Comparison of ENCODE assay signal across 1 cellular context in the genomic region with DNA sequence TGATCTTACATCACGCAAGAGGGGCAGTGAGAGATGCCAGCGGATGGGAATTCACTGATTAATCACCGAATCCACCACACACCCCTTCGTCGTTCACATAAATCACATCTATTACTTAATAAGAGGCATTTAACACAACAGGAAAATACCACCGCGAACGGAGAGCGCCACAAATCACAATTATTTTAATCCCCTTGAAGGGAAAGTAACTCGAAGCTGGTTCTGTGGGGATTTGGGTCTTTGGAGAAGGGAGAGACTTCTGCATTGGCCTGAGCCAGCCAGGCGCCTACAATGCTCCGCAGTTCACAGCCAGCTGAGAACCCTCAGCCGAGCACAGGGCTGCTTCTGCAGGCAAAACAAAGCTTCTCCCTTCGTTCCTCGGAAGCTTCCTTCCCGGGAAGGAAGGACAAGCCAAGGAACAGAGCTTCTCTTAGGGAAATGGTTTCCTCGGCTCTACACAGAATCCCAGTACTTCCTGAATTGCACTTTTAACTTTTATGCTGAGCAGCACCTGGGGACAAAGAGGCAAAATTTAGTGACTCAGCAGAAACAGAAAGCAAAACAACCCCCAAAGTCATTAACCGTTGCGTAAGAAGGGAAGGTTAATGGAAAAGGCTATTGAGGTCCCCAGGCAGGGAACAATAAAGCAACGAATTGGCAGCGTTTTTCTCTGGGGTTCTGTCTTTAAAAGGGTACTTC.
TF ChIP-seq lines count a peak whose summit lies in the region.

A gene (minus strand): TSS at position 1 of the 699 bp plus-strand sequence. CDS start 287 bp downstream, outside the sequence.

TF ChIP-seq in HEK293, 187 proteins besides CTCF, POLR2A, EP300 and RAD21 (continued from another document):
- TF ChIP-seq, protein P1, sequence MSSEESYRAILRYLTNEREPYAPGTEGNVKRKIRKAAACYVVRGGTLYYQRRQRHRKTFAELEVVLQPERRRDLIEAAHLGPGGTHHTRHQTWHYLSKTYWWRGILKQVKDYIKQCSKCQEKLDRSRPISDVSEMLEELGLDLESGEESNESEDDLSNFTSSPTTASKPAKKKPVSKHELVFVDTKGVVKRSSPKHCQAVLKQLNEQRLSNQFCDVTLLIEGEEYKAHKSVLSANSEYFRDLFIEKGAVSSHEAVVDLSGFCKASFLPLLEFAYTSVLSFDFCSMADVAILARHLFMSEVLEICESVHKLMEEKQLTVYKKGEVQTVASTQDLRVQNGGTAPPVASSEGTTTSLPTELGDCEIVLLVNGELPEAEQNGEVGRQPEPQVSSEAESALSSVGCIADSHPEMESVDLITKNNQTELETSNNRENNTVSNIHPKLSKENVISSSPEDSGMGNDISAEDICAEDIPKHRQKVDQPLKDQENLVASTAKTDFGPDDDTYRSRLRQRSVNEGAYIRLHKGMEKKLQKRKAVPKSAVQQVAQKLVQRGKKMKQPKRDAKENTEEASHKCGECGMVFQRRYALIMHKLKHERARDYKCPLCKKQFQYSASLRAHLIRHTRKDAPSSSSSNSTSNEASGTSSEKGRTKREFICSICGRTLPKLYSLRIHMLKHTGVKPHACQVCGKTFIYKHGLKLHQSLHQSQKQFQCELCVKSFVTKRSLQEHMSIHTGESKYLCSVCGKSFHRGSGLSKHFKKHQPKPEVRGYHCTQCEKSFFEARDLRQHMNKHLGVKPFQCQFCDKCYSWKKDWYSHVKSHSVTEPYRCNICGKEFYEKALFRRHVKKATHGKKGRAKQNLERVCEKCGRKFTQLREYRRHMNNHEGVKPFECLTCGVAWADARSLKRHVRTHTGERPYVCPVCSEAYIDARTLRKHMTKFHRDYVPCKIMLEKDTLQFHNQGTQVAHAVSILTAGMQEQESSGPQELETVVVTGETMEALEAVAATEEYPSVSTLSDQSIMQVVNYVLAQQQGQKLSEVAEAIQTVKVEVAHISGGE (tag by site-specific recombination; conservative IDR thresholded peaks at IDR 0.05; ENCODE audit: low read depth): no peak; the same call in 1 of the 2 replicates
- TF ChIP-seq, protein P2, sequence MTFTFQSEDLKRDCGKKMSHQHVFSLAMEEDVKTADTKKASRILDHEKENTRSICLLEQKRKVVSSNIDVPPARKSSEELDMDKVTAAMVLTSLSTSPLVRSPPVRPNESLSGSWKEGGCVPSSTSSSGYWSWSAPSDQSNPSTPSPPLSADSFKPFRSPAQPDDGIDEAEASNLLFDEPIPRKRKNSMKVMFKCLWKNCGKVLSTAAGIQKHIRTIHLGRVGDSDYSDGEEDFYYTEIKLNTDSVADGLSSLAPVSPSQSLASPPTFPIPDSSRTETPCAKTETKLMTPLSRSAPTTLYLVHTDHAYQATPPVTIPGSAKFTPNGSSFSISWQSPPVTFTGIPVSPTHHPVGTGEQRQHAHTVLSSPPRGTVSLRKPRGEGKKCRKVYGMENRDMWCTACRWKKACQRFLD (tag by site-specific recombination; IDR thresholded peaks at IDR 0.05): no peak
- no peak for TF ChIP-seq ZNF416 (tag by site-specific recombination; IDR thresholded peaks at IDR 0.05)
- TF ChIP-seq ZNF707 (tag by site-specific recombination; IDR thresholded peaks at IDR 0.05): no peak
- no peak for TF ChIP-seq EGR2 (tag by site-specific recombination; IDR thresholded peaks at IDR 0.05; ENCODE audit: low read depth)
- TF ChIP-seq ZNF23 (tag by site-specific recombination; IDR thresholded peaks at IDR 0.05; ENCODE audit: borderline replicate concordance): no peak
- no peak for TF ChIP-seq ZNF24 (tag by site-specific recombination; IDR thresholded peaks at IDR 0.05)
- no peak for TF ChIP-seq ZNF530 (tag by site-specific recombination; IDR thresholded peaks at IDR 0.05; ENCODE audit: low read depth)
- TF ChIP-seq ZNF221 (tag by site-specific recombination; IDR thresholded peaks at IDR 0.05; ENCODE audit: borderline replicate concordance): no peak
- no peak for TF ChIP-seq ZNF785 (tag by site-specific recombination; IDR thresholded peaks at IDR 0.05)
- TF ChIP-seq OSR2 (tag by site-specific recombination; IDR thresholded peaks at IDR 0.05): no peak
- TF ChIP-seq ZNF335 (tag by site-specific recombination; conservative IDR thresholded peaks at IDR 0.05): peak; percentile 82
- no peak for TF ChIP-seq ZNF133 (tag by site-specific recombination; IDR thresholded peaks at IDR 0.05)
- TF ChIP-seq, protein P3, sequence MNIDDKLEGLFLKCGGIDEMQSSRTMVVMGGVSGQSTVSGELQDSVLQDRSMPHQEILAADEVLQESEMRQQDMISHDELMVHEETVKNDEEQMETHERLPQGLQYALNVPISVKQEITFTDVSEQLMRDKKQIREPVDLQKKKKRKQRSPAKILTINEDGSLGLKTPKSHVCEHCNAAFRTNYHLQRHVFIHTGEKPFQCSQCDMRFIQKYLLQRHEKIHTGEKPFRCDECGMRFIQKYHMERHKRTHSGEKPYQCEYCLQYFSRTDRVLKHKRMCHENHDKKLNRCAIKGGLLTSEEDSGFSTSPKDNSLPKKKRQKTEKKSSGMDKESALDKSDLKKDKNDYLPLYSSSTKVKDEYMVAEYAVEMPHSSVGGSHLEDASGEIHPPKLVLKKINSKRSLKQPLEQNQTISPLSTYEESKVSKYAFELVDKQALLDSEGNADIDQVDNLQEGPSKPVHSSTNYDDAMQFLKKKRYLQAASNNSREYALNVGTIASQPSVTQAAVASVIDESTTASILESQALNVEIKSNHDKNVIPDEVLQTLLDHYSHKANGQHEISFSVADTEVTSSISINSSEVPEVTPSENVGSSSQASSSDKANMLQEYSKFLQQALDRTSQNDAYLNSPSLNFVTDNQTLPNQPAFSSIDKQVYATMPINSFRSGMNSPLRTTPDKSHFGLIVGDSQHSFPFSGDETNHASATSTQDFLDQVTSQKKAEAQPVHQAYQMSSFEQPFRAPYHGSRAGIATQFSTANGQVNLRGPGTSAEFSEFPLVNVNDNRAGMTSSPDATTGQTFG (tag by site-specific recombination; IDR thresholded peaks at IDR 0.05; ENCODE audit: borderline replicate concordance): no peak
- TF ChIP-seq, protein P4, sequence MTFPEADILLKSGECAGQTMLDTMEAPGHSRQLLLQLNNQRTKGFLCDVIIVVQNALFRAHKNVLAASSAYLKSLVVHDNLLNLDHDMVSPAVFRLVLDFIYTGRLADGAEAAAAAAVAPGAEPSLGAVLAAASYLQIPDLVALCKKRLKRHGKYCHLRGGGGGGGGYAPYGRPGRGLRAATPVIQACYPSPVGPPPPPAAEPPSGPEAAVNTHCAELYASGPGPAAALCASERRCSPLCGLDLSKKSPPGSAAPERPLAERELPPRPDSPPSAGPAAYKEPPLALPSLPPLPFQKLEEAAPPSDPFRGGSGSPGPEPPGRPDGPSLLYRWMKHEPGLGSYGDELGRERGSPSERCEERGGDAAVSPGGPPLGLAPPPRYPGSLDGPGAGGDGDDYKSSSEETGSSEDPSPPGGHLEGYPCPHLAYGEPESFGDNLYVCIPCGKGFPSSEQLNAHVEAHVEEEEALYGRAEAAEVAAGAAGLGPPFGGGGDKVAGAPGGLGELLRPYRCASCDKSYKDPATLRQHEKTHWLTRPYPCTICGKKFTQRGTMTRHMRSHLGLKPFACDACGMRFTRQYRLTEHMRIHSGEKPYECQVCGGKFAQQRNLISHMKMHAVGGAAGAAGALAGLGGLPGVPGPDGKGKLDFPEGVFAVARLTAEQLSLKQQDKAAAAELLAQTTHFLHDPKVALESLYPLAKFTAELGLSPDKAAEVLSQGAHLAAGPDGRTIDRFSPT (tag by site-specific recombination; IDR thresholded peaks at IDR 0.05): no peak
- TF ChIP-seq, protein P5, sequence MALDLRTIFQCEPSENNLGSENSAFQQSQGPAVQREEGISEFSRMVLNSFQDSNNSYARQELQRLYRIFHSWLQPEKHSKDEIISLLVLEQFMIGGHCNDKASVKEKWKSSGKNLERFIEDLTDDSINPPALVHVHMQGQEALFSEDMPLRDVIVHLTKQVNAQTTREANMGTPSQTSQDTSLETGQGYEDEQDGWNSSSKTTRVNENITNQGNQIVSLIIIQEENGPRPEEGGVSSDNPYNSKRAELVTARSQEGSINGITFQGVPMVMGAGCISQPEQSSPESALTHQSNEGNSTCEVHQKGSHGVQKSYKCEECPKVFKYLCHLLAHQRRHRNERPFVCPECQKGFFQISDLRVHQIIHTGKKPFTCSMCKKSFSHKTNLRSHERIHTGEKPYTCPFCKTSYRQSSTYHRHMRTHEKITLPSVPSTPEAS (tag by site-specific recombination; IDR thresholded peaks at IDR 0.05): no peak
- TF ChIP-seq ZNF561 (tag by site-specific recombination; IDR thresholded peaks at IDR 0.05; ENCODE audit: borderline replicate concordance): peak; percentile 21; the same call in 1 of the 2 replicates
- TF ChIP-seq ZNF140 (tag by site-specific recombination; IDR thresholded peaks at IDR 0.05): no peak
- TF ChIP-seq ZNF138 (tag by site-specific recombination; IDR thresholded peaks at IDR 0.05; ENCODE audit: borderline replicate concordance): no peak
- TF ChIP-seq, protein P6, sequence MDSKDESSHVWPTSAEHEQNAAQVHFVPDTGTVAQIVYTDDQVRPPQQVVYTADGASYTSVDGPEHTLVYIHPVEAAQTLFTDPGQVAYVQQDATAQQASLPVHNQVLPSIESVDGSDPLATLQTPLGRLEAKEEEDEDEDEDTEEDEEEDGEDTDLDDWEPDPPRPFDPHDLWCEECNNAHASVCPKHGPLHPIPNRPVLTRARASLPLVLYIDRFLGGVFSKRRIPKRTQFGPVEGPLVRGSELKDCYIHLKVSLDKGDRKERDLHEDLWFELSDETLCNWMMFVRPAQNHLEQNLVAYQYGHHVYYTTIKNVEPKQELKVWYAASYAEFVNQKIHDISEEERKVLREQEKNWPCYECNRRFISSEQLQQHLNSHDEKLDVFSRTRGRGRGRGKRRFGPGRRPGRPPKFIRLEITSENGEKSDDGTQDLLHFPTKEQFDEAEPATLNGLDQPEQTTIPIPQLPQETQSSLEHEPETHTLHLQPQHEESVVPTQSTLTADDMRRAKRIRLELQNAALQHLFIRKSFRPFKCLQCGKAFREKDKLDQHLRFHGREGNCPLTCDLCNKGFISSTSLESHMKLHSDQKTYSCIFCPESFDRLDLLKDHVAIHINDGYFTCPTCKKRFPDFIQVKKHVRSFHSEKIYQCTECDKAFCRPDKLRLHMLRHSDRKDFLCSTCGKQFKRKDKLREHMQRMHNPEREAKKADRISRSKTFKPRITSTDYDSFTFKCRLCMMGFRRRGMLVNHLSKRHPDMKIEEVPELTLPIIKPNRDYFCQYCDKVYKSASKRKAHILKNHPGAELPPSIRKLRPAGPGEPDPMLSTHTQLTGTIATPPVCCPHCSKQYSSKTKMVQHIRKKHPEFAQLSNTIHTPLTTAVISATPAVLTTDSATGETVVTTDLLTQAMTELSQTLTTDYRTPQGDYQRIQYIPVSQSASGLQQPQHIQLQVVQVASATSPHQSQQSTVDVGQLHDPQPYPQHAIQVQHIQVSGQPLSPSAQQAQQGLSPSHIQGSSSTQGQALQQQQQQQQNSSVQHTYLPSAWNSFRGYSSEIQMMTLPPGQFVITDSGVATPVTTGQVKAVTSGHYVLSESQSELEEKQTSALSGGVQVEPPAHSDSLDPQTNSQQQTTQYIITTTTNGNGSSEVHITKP (tag by site-specific recombination; IDR thresholded peaks at IDR 0.05): peak; percentile 62
- TF ChIP-seq, protein P7, sequence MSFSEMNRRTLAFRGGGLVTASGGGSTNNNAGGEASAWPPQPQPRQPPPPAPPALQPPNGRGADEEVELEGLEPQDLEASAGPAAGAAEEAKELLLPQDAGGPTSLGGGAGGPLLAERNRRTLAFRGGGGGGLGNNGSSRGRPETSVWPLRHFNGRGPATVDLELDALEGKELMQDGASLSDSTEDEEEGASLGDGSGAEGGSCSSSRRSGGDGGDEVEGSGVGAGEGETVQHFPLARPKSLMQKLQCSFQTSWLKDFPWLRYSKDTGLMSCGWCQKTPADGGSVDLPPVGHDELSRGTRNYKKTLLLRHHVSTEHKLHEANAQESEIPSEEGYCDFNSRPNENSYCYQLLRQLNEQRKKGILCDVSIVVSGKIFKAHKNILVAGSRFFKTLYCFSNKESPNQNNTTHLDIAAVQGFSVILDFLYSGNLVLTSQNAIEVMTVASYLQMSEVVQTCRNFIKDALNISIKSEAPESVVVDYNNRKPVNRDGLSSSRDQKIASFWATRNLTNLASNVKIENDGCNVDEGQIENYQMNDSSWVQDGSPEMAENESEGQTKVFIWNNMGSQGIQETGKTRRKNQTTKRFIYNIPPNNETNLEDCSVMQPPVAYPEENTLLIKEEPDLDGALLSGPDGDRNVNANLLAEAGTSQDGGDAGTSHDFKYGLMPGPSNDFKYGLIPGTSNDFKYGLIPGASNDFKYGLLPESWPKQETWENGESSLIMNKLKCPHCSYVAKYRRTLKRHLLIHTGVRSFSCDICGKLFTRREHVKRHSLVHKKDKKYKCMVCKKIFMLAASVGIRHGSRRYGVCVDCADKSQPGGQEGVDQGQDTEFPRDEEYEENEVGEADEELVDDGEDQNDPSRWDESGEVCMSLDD (tag by site-specific recombination; IDR thresholded peaks at IDR 0.05): no peak
- no peak for TF ChIP-seq ZNF529 (tag by site-specific recombination; IDR thresholded peaks at IDR 0.05; ENCODE audit: insufficient replicate concordance)
